13 cellular contexts compared by ENCODE assay signal in the genomic region with DNA sequence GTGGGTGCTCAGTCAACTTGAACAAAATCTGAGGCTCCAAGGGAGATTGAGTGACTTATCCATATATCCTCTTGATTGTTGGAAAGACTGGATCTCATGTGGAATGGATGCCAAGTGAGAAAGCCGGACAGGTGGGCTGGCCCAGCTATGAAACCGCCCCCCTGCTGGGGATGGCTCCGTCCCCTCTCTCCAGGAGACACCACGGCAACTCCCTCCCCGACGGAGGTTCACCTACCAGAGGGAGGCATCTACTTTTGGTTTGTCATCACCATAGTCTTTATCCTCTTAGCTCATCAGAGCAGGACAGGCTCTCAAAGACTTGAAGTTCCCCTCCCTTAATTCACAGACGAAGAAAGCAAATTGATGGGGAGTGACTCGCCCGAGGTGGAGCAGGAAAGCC. TPM values are rescaled to one million over a fixed set of nuclear protein-coding genes. Genes with fewer than 3 reads are reported as not detected.
DNase-seq lines count a peak whose midpoint lies in the region; ATAC-seq and TF ChIP-seq lines count a peak whose summit lies in the region.
"Had no signal": no experiment of that assay in that cellular context is flagged by ENCODE, and none has a peak within 500 bp of the region (broad histone marks: within the 10 kb centered on the region; RNA-seq: fewer than 3 reads in every experiment).

No MANE protein-coding gene starts in this region.

- H3K9me3 Mint-ChIP-seq in CD4-positive, alpha-beta memory T cell, result no peaks in the 10 kb centered on the region
- H3K9me3 Mint-ChIP-seq in natural killer cell, result no peaks in the 10 kb centered on the region
- no peaks in the 10 kb centered on the region for H3K9me3 Mint-ChIP-seq in stimulated activated effector memory CD8-positive, alpha-beta T cell treated with anti-CD3 and anti-CD28 coated beads, Interleukin-12 subunit alpha, Interleukin-12 subunit beta, amount 100 ng/mL, for 72 hours

- no peak overlapping the region for H3K4me2 ChIP-seq in PC-3 (ENCODE audit: low read length)

- intact Hi-C loops in CD4-positive, alpha-beta memory T cell (cut with micrococcal nuclease), result no loop called here
- intact Hi-C loops in natural killer cell (cut with micrococcal nuclease), result no loop called here
- intact Hi-C loops in prostate gland (cut with DNase I), result no loop called here
- intact Hi-C loops in PC-3 (cut with micrococcal nuclease), result no loop called here

- no peak overlapping the region for H3K27ac ChIP-seq in CD4-positive, alpha-beta memory T cell (ENCODE audit: low read depth, low read length)
- H3K27ac ChIP-seq in prostate gland (no peak overlapping the region), PC-3 (ENCODE audit: low read length) (no peak overlapping the region)

- no peak overlapping the region for H3K4me3 ChIP-seq in CD4-positive, alpha-beta memory T cell (ENCODE audit: low read length in 2 of 2)
- no peak overlapping the region for H3K4me3 ChIP-seq in prostate gland
- H3K4me3 ChIP-seq in PC-3 (ENCODE audit: low read length), result no peak overlapping the region

- H4K20me1 ChIP-seq in PC-3 (ENCODE audit: low read length), result no peaks in the 10 kb centered on the region

- no peaks in the 10 kb centered on the region for H3K9me3 ChIP-seq in CD4-positive, alpha-beta memory T cell (ENCODE audit: control insufficient read depth in 1 of 2, low read length in 2 of 2)
- H3K9me3 ChIP-seq in T-helper 17 cell (ENCODE audit: control insufficient read depth, low read length, poor library complexity, severe bottlenecking) (no peaks in the 10 kb centered on the region), prostate gland (no peaks in the 10 kb centered on the region), PC-3 (ENCODE audit: low read length) (no peaks in the 10 kb centered on the region)

- no TSS peak for BruUV-seq in PC-3 (replicated peaks; lab: Mats Ljungman, UMichigan)

- no peak overlapping the region for H2AFZ ChIP-seq in PC-3 (ENCODE audit: low read length)

- POLR2A ChIA-PET in CD4-positive, alpha-beta memory T cell (lab: Charles Lee; ENCODE audit: partially characterized antibody), result interaction anchor here (0.6 kb wide), 1 partner anchor 208 kb away, joined by 3 read pairs; no protein-coding TSS in a partner anchor
- POLR2A ChIA-PET in PC-3 (lab: Charles Lee; ENCODE audit: unreplicated experiment), result no interaction called here

- H3F3A ChIP-seq in PC-3 (ENCODE audit: low read length, unreplicated experiment), result no peaks in the 10 kb centered on the region

- no peak for TF ChIP-seq POLR2A in prostate gland (IDR thresholded peaks at IDR 0.05)

- no peak overlapping the region for H3K9ac ChIP-seq in PC-3 (ENCODE audit: low read length)

- H3K4me1 Mint-ChIP-seq in CD4-positive, alpha-beta memory T cell, result peaks cover 21 to 34% (median 26%) of the 10 kb centered on the region in 4 donors
- H3K4me1 Mint-ChIP-seq in T-helper 17 cell, result peaks cover 16% of the 10 kb centered on the region
- H3K4me1 Mint-ChIP-seq in natural killer cell, result peaks cover 26 to 27% of the 10 kb centered on the region in 2 donors
- peaks cover 28% of the 10 kb centered on the region for H3K4me1 Mint-ChIP-seq in stimulated activated effector memory CD8-positive, alpha-beta T cell treated with anti-CD3 and anti-CD28 coated beads, Interleukin-12 subunit alpha, Interleukin-12 subunit beta, amount 100 ng/mL, for 72 hours

- H3K36me3 ChIP-seq in CD4-positive, alpha-beta memory T cell (ENCODE audit: insufficient read depth, low read length), result no peaks in the 10 kb centered on the region
- H3K36me3 ChIP-seq in prostate gland (no peaks in the 10 kb centered on the region), PC-3 (ENCODE audit: low read depth, low read length) (no peaks in the 10 kb centered on the region)

- peaks cover 17% of the 10 kb centered on the region for H3K79me2 ChIP-seq in PC-3 (ENCODE audit: low read length)

- no peaks in the 10 kb centered on the region for H3K27me3 ChIP-seq in CD4-positive, alpha-beta memory T cell (ENCODE audit: insufficient read depth, low read length)
- H3K27me3 ChIP-seq in prostate gland (replicated peaks; ENCODE audit: insufficient read depth), result no peaks in the 10 kb centered on the region
- no peaks in the 10 kb centered on the region for H3K27me3 ChIP-seq in PC-3 (ENCODE audit: low read length)

- no peak for TF ChIP-seq CTCF in natural killer cell (IDR thresholded peaks at IDR 0.05)
- TF ChIP-seq CTCF in prostate gland (IDR thresholded peaks at IDR 0.05), result no peak
- TF ChIP-seq CTCF in PC-3 (conservative IDR thresholded peaks at IDR 0.05; ENCODE audit: low read depth, low read length), result no peak

- CTCF ChIA-PET in CD4-positive, alpha-beta memory T cell (lab: Charles Lee; ENCODE audit: partially characterized antibody), result no interaction called here
- CTCF ChIA-PET in PC-3 (lab: Charles Lee), result no interaction called here

- no peak for ATAC-seq in T-helper 17 cell
- no peak for ATAC-seq in natural killer cell
- ATAC-seq in stimulated activated effector memory CD8-positive, alpha-beta T cell treated with anti-CD3 and anti-CD28 coated beads, Interleukin-12 subunit alpha, Interleukin-12 subunit beta, amount 100 ng/mL, for 72 hours, result no peak
- ATAC-seq in PC-3, result no peak

- peak overlapping the region in 1 of 8 donors; percentile 7 for H3K4me3 Mint-ChIP-seq in CD4-positive, alpha-beta memory T cell
- peak overlapping the region; percentile 45 for H3K4me3 Mint-ChIP-seq in T-helper 17 cell
- H3K4me3 Mint-ChIP-seq in natural killer cell, result peak overlapping the region; percentile 28
- no peak overlapping the region for H3K4me3 Mint-ChIP-seq in stimulated activated effector memory CD8-positive, alpha-beta T cell treated with anti-CD3 and anti-CD28 coated beads, Interleukin-12 subunit alpha, Interleukin-12 subunit beta, amount 100 ng/mL, for 72 hours

- H3K4me1 ChIP-seq in CD4-positive, alpha-beta memory T cell (ENCODE audit: insufficient read depth, low read length), result peaks cover 22% of the 10 kb centered on the region
- H3K4me1 ChIP-seq in prostate gland (replicated peaks), result no peaks in the 10 kb centered on the region
- H3K4me1 ChIP-seq in PC-3 (ENCODE audit: insufficient read depth, low read length), result peaks cover 16% of the 10 kb centered on the region

- no peak for DNase-seq in CD4-positive, alpha-beta memory T cell
- DNase-seq in T-helper 17 cell (no peak), natural killer cell (no peak), prostate gland (ENCODE audit: low spot score) (no peak), PC-3 (no peak), foreskin melanocyte (no peak)
- DNase-seq in stimulated activated effector memory CD8-positive, alpha-beta T cell treated with anti-CD3 and anti-CD28 coated beads, Interleukin-12 subunit alpha, Interleukin-12 subunit beta, amount 100 ng/mL, for 72 hours (ENCODE audit: low spot score in 2 of 2), result no peak
- DNase-seq: COR-L47, GOT3, KBM-7, NCI-H2107, NCI-H446 had no signal

- peaks cover 0 to 14% of the 10 kb centered on the region in 2 donors for H3K36me3 Mint-ChIP-seq in CD4-positive, alpha-beta memory T cell
- H3K36me3 Mint-ChIP-seq in T-helper 17 cell (ENCODE audit: low read depth), result no peaks in the 10 kb centered on the region
- H3K36me3 Mint-ChIP-seq in natural killer cell, result no peaks in the 10 kb centered on the region
- peaks cover 28% of the 10 kb centered on the region for H3K36me3 Mint-ChIP-seq in stimulated activated effector memory CD8-positive, alpha-beta T cell treated with anti-CD3 and anti-CD28 coated beads, Interleukin-12 subunit alpha, Interleukin-12 subunit beta, amount 100 ng/mL, for 72 hours

- peak overlapping the region in 4 of 7 donors; percentile 12 to 50 (median 34) for H3K27ac Mint-ChIP-seq in CD4-positive, alpha-beta memory T cell
- H3K27ac Mint-ChIP-seq in T-helper 17 cell (peak overlapping the region; percentile 97), natural killer cell (peak overlapping the region in 1 of 2 donors; percentile 98)
- peak overlapping the region; percentile 98 for H3K27ac Mint-ChIP-seq in stimulated activated effector memory CD8-positive, alpha-beta T cell treated with anti-CD3 and anti-CD28 coated beads, Interleukin-12 subunit alpha, Interleukin-12 subunit beta, amount 100 ng/mL, for 72 hours

- H3K27me3 Mint-ChIP-seq in CD4-positive, alpha-beta memory T cell, result no peaks in the 10 kb centered on the region
- H3K27me3 Mint-ChIP-seq in T-helper 17 cell (no peaks in the 10 kb centered on the region), natural killer cell (ENCODE audit: low read depth in 2 of 2) (no peaks in the 10 kb centered on the region)

- H3K9me2 ChIP-seq in PC-3 (replicated peaks; ENCODE audit: low read length), result no peaks in the 10 kb centered on the region

- WGBS in prostate gland, result 90% methylated on average over 9 of the region's 9 CpGs

RNA-seq across cellular contexts. Expression of a gene that starts 1.8 kb away (rescaled TPM):
- total RNA-seq in CD4-positive, alpha-beta memory T cell, result 10 to 100 TPM; 23.5 to 28.1 TPM
- 10 to 100 TPM; 27.3 to 34.0 TPM for polyA plus RNA-seq in CD4-positive, alpha-beta memory T cell
- total RNA-seq in T-helper 17 cell (10 to 100 TPM; 10.0 to 10.3 TPM), natural killer cell (10 to 100 TPM; 13.4 to 20.0 (median 17.4) TPM), prostate gland (10 to 100 TPM; 35.1 to 37.7 TPM), PC-3 (2014; rRNA removed) (22.9 and 29.7 TPM in 2 replicates)

RNA-seq across cellular contexts. Expression of a gene that starts 4.1 kb away (rescaled TPM):
- not detected for total RNA-seq in CD4-positive, alpha-beta memory T cell
- polyA plus RNA-seq in CD4-positive, alpha-beta memory T cell, result not detected
- not detected for total RNA-seq in T-helper 17 cell
- not detected for total RNA-seq in natural killer cell
- 10 to 100 TPM in 1 of 2 donors, 1 to 10 TPM in 1; 6.6 to 29.4 TPM for total RNA-seq in prostate gland
- not detected in 2 replicates for total RNA-seq in PC-3 (2014; rRNA removed)
- polyA plus RNA-seq: BJ had no signal

RNA-seq across cellular contexts. Expression of a gene that starts 27.7 kb away (rescaled TPM):
- 10 to 100 TPM; 10.9 to 13.2 TPM for total RNA-seq in CD4-positive, alpha-beta memory T cell
- polyA plus RNA-seq in CD4-positive, alpha-beta memory T cell, result 10 to 100 TPM in 1 of 2 donors, 1 to 10 TPM in 1; 6.1 to 19.7 TPM
- 1 to 10 TPM; 4.4 to 6.0 TPM for total RNA-seq in T-helper 17 cell
- total RNA-seq in natural killer cell, result 1 to 10 TPM; 3.0 to 4.7 (median 3.7) TPM
- total RNA-seq in prostate gland, result 10 to 100 TPM; 10.1 to 10.8 TPM
- 23.7 and 25.8 TPM in 2 replicates for total RNA-seq in PC-3 (2014; rRNA removed)

RNA-seq across cellular contexts. Expression of a gene that starts 36.1 kb away (rescaled TPM):
- total RNA-seq in CD4-positive, alpha-beta memory T cell, result 10 to 100 TPM; 30.7 to 33.2 TPM
- 10 to 100 TPM; 32.2 to 36.8 TPM for polyA plus RNA-seq in CD4-positive, alpha-beta memory T cell
- total RNA-seq in T-helper 17 cell, result 10 to 100 TPM; 25.8 to 36.1 TPM
- total RNA-seq in natural killer cell, result 10 to 100 TPM; 14.7 to 27.8 (median 23.0) TPM
- 10 to 100 TPM; 29.1 to 32.3 TPM for total RNA-seq in prostate gland
- 26.2 and 42.9 TPM in 2 replicates for total RNA-seq in PC-3 (2014; rRNA removed)
